In the genomic region with DNA sequence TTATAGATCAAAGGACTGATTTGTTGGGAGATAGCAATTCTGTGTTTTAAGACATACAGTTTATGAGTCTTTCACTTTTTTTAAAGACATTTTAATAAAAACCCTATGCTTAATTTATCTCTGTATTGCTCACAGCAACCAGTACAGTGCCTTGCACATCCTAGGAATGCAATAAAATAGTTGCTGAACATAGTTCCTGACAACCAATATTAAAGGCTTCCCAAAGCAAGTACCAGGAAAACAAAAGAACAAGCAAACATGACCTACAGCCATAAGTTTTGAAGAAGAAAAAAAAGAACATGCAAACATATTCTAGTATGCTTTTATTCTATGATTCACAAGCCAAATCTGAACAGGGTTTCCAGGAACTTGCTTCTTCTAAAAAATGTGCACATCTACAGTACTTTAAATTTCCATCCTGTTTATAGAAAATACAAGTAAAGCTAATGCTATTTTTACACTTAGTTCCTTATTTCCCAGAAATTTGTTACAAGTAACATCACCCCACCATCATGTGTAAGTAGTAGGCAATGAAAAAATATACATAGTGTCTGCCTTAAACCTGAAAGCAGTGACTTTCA, we compare ENCODE assay signal across 10 cellular contexts. TPM values are rescaled to one million over a fixed set of nuclear protein-coding genes. Genes with fewer than 3 reads are reported as not detected.
DNase-seq lines count a peak whose midpoint lies in the region; ATAC-seq, FAIRE-seq and TF ChIP-seq lines count a peak whose summit lies in the region.
"Had no signal": no experiment of that assay in that cellular context is flagged by ENCODE, and none has a peak within 500 bp of the region (broad histone marks: within the 10 kb centered on the region; RNA-seq: fewer than 3 reads in every experiment).

No MANE protein-coding gene starts in this region.

- ATAC-seq in left lung, result no peak
- ATAC-seq in HG02610 (IDR thresholded peaks at IDR 0.05; ENCODE audit: unreplicated experiment), result no peak

- H3K4me3 ChIP-seq in left lung, result peak overlapping the region in 1 of 2 donors; percentile 3
- no peak overlapping the region for H3K4me3 ChIP-seq in adrenal gland

- H3K27me3 ChIP-seq in left lung, result no peaks in the 10 kb centered on the region
- H3K27me3 ChIP-seq in adrenal gland, result no peaks in the 10 kb centered on the region

- FAIRE-seq in GM19239 (lab: Jason Lieb, UNC) (peak; percentile 8), D721Med (lab: Jason Lieb, UNC) (no peak)

- H3K4me1 ChIP-seq in left lung (peaks cover 42 to 82% of the 10 kb centered on the region in 2 donors), adrenal gland (replicated peaks in 1 of 2) (peaks cover 15 to 55% of the 10 kb centered on the region in 2 donors)

- peak overlapping the region; percentile 58 for H3K27ac ChIP-seq in 22Rv1
- peak overlapping the region; percentile 56 to 57 for H3K27ac ChIP-seq in left lung
- peak overlapping the region in 1 of 5 donors; percentile 46 for H3K27ac ChIP-seq in adrenal gland

- no peak for TF ChIP-seq POLR2A in adrenal gland (IDR thresholded peaks at IDR 0.05)

- H3K9me3 ChIP-seq in left lung, result no peaks in the 10 kb centered on the region
- H3K9me3 ChIP-seq in adrenal gland (replicated peaks in 1 of 3), result no peaks in the 10 kb centered on the region

- no peak for TF ChIP-seq CTCF in 22Rv1 (IDR thresholded peaks at IDR 0.05)
- TF ChIP-seq CTCF in left lung (IDR thresholded peaks at IDR 0.05), result no peak
- TF ChIP-seq CTCF in adrenal gland (IDR thresholded peaks at IDR 0.05), result no peak
- no peak for TF ChIP-seq CTCF in D721Med (IDR thresholded peaks at IDR 0.05; ENCODE audit: insufficient read depth, missing control alignments)

- H3K36me3 ChIP-seq in left lung (no peaks in the 10 kb centered on the region), adrenal gland (replicated peaks in 1 of 2) (no peaks in the 10 kb centered on the region)

- no peak for DNase-seq in GM19239 (ENCODE audit: insufficient read length, low spot score)
- peak; percentile 36 for DNase-seq in astrocyte of the hippocampus (ENCODE audit: low read depth, low spot score)
- DNase-seq in left lung, result no peak
- DNase-seq in adrenal gland, result no peak
- DNase-seq in D721Med (ENCODE audit: insufficient read length, low spot score), result no peak
- no peak for DNase-seq in SKM-1 (lab: John Stamatoyannopoulos, UW; ENCODE audit: unreplicated experiment)
- DNase-seq: activated CD4-positive, alpha-beta T cell treated with anti-CD3 and anti-CD28 coated beads for 1 hour; Karpas-422 had no signal

- intact Hi-C loops in left lung (cut with DNase I), result no loop called here
- intact Hi-C loops in adrenal gland (cut with DNase I), result loop anchor here in 1 of 2 donors (10.0 kb wide), 1 partner anchor 59 kb away; no protein-coding TSS in a partner anchor

RNA-seq across cellular contexts. Expression of a gene that starts 4.5 kb away (rescaled TPM):
- total RNA-seq in left lung, result 100 to 1,000 TPM in 1 of 2 donors, 10 to 100 TPM in 1; 93.5 to 111 TPM
- 10 to 100 TPM; 16.2 to 84.6 (median 36.8) TPM for total RNA-seq in adrenal gland
- polyA plus RNA-seq in adrenal gland, result 10 to 100 TPM in 1 of 3 donors, 1 to 10 TPM in 2; 6.8 to 14.6 (median 7.4) TPM
